Comparison of ENCODE assay signal across 8 cellular contexts in the genomic region with DNA sequence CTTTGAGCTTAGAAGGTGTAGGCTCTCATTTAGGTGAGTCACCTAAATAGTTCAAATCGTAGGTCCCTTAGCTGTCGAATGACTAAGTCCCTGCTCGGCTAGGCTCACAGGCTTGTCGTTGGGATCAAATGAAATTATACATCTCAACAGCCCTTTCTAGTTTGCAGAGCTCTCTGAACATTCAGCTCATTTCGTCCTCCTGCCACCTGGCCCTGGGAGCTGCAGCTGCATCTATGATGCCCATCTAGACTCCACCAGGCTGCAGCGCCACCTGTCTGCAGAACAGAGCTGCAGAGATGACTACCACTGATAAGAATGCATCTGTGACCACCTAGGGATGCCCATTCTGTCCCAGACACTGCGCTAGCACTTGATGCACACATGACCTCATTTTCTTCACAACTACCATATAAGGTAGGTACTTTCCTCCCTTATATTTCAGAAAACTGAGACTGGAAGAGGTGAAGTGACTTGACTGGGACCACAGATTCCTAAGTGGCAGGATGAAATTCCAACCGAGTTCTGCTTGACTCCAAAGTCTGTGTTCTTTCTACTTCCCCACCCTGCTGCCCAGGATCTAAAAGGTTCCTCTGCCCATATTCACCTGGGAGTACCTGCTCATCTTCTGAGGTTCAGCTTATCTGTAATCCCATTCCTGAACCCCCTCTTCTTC.
DNase-seq lines count a peak whose midpoint lies in the region; ATAC-seq and TF ChIP-seq lines count a peak whose summit lies in the region.

No MANE protein-coding gene starts in this region.

- no peak for TF ChIP-seq POLR2A in upper lobe of left lung (IDR thresholded peaks at IDR 0.05)

- in situ Hi-C loops in SK-MEL-5 (cut with HindIII; ENCODE audit: low pct_unique_long_range_greater_than_20kb, low sequenced_read_pairs) = no loop called here

- ATAC-seq in GM19468 (IDR thresholded peaks at IDR 0.05; ENCODE audit: extremely low read depth, unreplicated experiment) (peak; percentile 39), upper lobe of left lung (ENCODE audit: low FRiP score in 2 of 2) (peak; percentile 39 to 44), HG03025 (IDR thresholded peaks at IDR 0.05; ENCODE audit: low FRiP score, unreplicated experiment) (no peak)

- H3K4me1 ChIP-seq in upper lobe of left lung = no peaks in the 10 kb centered on the region

- no peaks in the 10 kb centered on the region for H3K27me3 ChIP-seq in upper lobe of left lung

- H3K27ac ChIP-seq in coronary artery (no peak overlapping the region), upper lobe of left lung (no peak overlapping the region)

- 45 to 46% methylated on average over 8 of the region's 8 CpGs for WGBS in upper lobe of left lung, 2 donors

- H3K36me3 ChIP-seq in upper lobe of left lung = no peaks in the 10 kb centered on the region

- H3K9me3 ChIP-seq in upper lobe of left lung = no peaks in the 10 kb centered on the region

- peak; percentile 66 for TF ChIP-seq CTCF in coronary artery (IDR thresholded peaks at IDR 0.05)
- peak in 5 of 6 experiments; percentile 18 to 55 (median 47) for TF ChIP-seq CTCF in upper lobe of left lung (IDR thresholded peaks at IDR 0.05)

- H3K4me3 ChIP-seq in coronary artery (no peak overlapping the region), upper lobe of left lung (no peak overlapping the region)

- DNase-seq in COR-L47 (lab: John Stamatoyannopoulos, UW) = peak; percentile 80
- DNase-seq in MV-4-11 (lab: John Stamatoyannopoulos, UW) = peak; percentile 30
- DNase-seq in SK-MEL-5 (ENCODE audit: low read depth, low spot score) = peak; percentile 73
- DNase-seq in coronary artery (ENCODE audit: low spot score) = no peak
- DNase-seq in middle frontal gyrus (ENCODE audit: extremely low spot score, low spot score) = peak; percentile 16
- peak in 1 of 2 donors; percentile 45 for DNase-seq in upper lobe of left lung

- no peak for TF ChIP-seq EP300 in upper lobe of left lung (IDR thresholded peaks at IDR 0.05)
